In the genomic region with DNA sequence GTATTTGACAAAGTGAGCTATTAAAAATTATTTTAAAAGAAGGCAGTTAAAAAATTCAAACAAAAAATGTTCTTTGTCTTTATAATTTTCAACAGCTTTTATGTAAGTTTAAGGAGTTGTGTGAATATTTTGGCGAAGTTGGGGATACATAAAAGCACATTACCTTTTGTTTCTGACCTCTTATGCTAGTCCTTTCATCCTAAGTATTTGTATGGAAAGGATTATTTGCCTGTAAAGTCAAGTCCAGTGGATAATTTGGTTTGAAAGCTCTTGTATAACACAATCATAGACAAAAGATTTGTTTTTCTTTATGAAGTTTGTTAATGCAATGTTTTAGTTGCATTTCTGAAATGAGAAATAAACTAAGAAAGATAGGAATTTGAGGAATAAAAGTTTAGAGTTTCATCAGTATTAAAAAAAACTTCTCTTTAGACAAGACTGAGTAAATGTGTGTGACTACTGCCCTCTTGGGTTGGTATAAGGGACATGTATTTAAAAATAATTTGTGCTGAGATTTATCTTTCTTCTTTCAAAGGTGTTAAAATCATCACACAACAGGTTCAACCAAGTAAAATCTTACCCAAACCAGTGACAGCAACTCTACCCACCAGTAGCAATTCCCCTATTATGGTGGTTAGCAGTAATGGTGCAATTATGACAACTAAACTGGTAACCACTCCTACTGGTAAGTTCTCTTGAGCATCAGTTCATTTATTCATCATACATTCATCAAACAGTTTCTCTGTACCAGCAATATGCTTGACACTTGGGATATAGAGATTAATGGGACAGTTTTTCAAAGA, we compare ENCODE assay signal across 8 cellular contexts.
DNase-seq lines count a peak whose midpoint lies in the region; ATAC-seq, FAIRE-seq and TF ChIP-seq lines count a peak whose summit lies in the region.

No MANE protein-coding gene starts in this region.

- POLR2A ChIA-PET in HepG2 (lab: Yijun Ruan, JAX) = no interaction called here

- no TSS peak for BruUV-seq in HepG2 (replicated peaks; lab: Mats Ljungman, UMichigan)

- TF ChIP-seq EP300 in HepG2 (IDR thresholded peaks at IDR 0.05; ENCODE audit: low read depth in 2 of 2, low read length in 2 of 2) (no peak), HepG2 (CRISPR knock-in tag; IDR thresholded peaks at IDR 0.05; ENCODE audit: borderline replicate concordance) (no peak)

- WGBS in HepG2 (ENCODE audit: low lambda C conversion rate) = 79% methylated on average over 1 of the region's 1 CpG

- no peaks in the 10 kb centered on the region for H4K20me1 ChIP-seq in HepG2 (ENCODE audit: insufficient read depth, low read length)

- H3K4me3 Mint-ChIP-seq in CD14-positive monocyte = no peak overlapping the region

- no peak for ATAC-seq in HepG2
- no peak for ATAC-seq in GM19467 (IDR thresholded peaks at IDR 0.05; ENCODE audit: unreplicated experiment)

- no peaks in the 10 kb centered on the region for H3K27me3 ChIP-seq in ascending aorta
- H3K27me3 ChIP-seq in HepG2 (ENCODE audit: control insufficient read depth in 1 of 2, insufficient read depth in 2 of 2, low read length in 2 of 2) = no peaks in the 10 kb centered on the region
- no peaks in the 10 kb centered on the region for H3K27me3 ChIP-seq in vagina

- intact Hi-C loops in CD14-positive monocyte (cut with micrococcal nuclease) (loop anchor here in 1 of 2 donors (10.0 kb wide), 1 partner anchor 308 kb away; a partner anchor contains a TSS), ascending aorta (cut with DNase I) (loop anchor here (2.0 to 10.0 kb wide), 2 partner anchors 278 to 304 kb away; no protein-coding TSS in a partner anchor), HepG2 (cut with micrococcal nuclease; ENCODE audit: unreplicated experiment) (no loop called here), vagina (cut with DNase I) (no loop called here), posterior vena cava (cut with DNase I) (loop anchor here in 1 of 2 donors (10.0 kb wide), 1 partner anchor 308 kb away; a partner anchor contains a TSS)

- no peak for DNase-seq in CD14-positive monocyte (ENCODE audit: low spot score)
- peak; percentile 41 for DNase-seq in HT-29 (ENCODE audit: low spot score)
- DNase-seq in ascending aorta (ENCODE audit: low spot score in 2 of 2) = no peak
- no peak for DNase-seq in HepG2 (ENCODE audit: low spot score)
- no peak for DNase-seq in amniotic stem cell (lab: John Stamatoyannopoulos, UW)
- DNase-seq in vagina (ENCODE audit: extremely low spot score in 2 of 2) = no peak
- no peak for DNase-seq in posterior vena cava (ENCODE audit: low spot score)

- H3K4me1 ChIP-seq in ascending aorta (peaks cover 0 to 10% of the 10 kb centered on the region in 2 donors), HepG2 (ENCODE audit: insufficient read depth, low read length) (no peaks in the 10 kb centered on the region), vagina (no peaks in the 10 kb centered on the region)

- H3K27me3 Mint-ChIP-seq in CD14-positive monocyte (ENCODE audit: low read depth in 3 of 3) = no peaks in the 10 kb centered on the region

- no peak for TF ChIP-seq RAD21 in HepG2 (CRISPR knock-in tag; IDR thresholded peaks at IDR 0.05)

- peaks cover 0 to 2% (median 0%) of the 10 kb centered on the region in 7 donors for H3K9me3 Mint-ChIP-seq in CD14-positive monocyte

- H3K9me3 ChIP-seq in ascending aorta (no peaks in the 10 kb centered on the region), HepG2 (ENCODE audit: low read length) (no peaks in the 10 kb centered on the region), vagina (no peaks in the 10 kb centered on the region)

- peaks cover 0 to 6% of the 10 kb centered on the region in 2 donors for H3K36me3 ChIP-seq in ascending aorta
- peaks cover 3 to 23% of the 10 kb centered on the region in 2 experiments; a peak in 3 of 5 replicates for H3K36me3 ChIP-seq in HepG2 (replicated peaks in 1 of 2; ENCODE audit: control insufficient read depth in 1 of 2, insufficient read depth in 2 of 2, low read length in 2 of 2)
- peaks cover 0 to 8% of the 10 kb centered on the region in 2 donors for H3K36me3 ChIP-seq in vagina

- H3K27ac Mint-ChIP-seq in CD14-positive monocyte = peak overlapping the region in 1 of 7 donors; percentile 12

- CTCF ChIA-PET in HepG2 (lab: Yijun Ruan, JAX; ENCODE audit: low intra/inter-chr PET ratio, low total read pairs) = no interaction called here

- no peak overlapping the region for H3K4me2 ChIP-seq in HepG2 (ENCODE audit: low read depth, low read length)

- TF ChIP-seq POLR2A in HepG2 (IDR thresholded peaks at IDR 0.05; ENCODE audit: insufficient read depth in 1 of 2, low read depth in 2 of 2, low read length in 2 of 2) = no peak
- no peak for TF ChIP-seq POLR2A in vagina (IDR thresholded peaks at IDR 0.05)

- no peaks in the 10 kb centered on the region for H3K79me2 ChIP-seq in HepG2 (ENCODE audit: insufficient read depth, low read length)

- H3K36me3 Mint-ChIP-seq in CD14-positive monocyte = peaks cover 39 to 40% of the 10 kb centered on the region in 2 donors

- no peak overlapping the region for H3K9ac ChIP-seq in HepG2 (ENCODE audit: insufficient read depth, low read depth, low read length)

- H3K4me1 Mint-ChIP-seq in CD14-positive monocyte = no peaks in the 10 kb centered on the region

- H3K4me3 ChIP-seq in ascending aorta (no peak overlapping the region), HepG2 (replicated peaks in 1 of 3; ENCODE audit: insufficient read depth in 1 of 3, low read depth in 2 of 3, low read length in 3 of 3) (no peak overlapping the region), vagina (no peak overlapping the region)

- H3K27ac ChIP-seq in ascending aorta = no peak overlapping the region
- H3K27ac ChIP-seq in HepG2 (ENCODE audit: extremely low read length, insufficient read depth, low read length) = no peak overlapping the region
- no peak overlapping the region for H3K27ac ChIP-seq in vagina

- FAIRE-seq in HepG2 (lab: Jason Lieb, UNC) = no peak

- no peak overlapping the region for H2AFZ ChIP-seq in HepG2 (ENCODE audit: low read length)

- in situ Hi-C loops in HepG2 (cut with HindIII; ENCODE audit: extremely low pct_ligation_motif_present, low pct_unique_long_range_greater_than_20kb) = no loop called here

- peak; percentile 13 for TF ChIP-seq CTCF in CD14-positive monocyte (IDR thresholded peaks at IDR 0.05)
- TF ChIP-seq CTCF in ascending aorta (IDR thresholded peaks at IDR 0.05) = peak in 2 of 3 experiments; percentile 44 to 52
- TF ChIP-seq CTCF in HepG2 (CRISPR knock-in tag; IDR thresholded peaks at IDR 0.05) = no peak
- no peak for TF ChIP-seq CTCF in vagina (IDR thresholded peaks at IDR 0.05)

TF ChIP-seq in HepG2, 621 proteins besides CTCF, POLR2A, EP300 and RAD21:
- no peak for TF ChIP-seq HNF4G (IDR thresholded peaks at IDR 0.05; ENCODE audit: borderline replicate concordance, low read depth, low read length)
- TF ChIP-seq HNF4G (CRISPR knock-in tag; IDR thresholded peaks at IDR 0.05; ENCODE audit: borderline replicate concordance, low read depth) = no peak
- TF ChIP-seq ZNF772 (CRISPR knock-in tag; IDR thresholded peaks at IDR 0.05) = no peak
- TF ChIP-seq STAG1 (CRISPR knock-in tag; IDR thresholded peaks at IDR 0.05) = peak; percentile 18; the same call in 1 of the 2 replicates
- TF ChIP-seq ZNF446 (CRISPR knock-in tag; IDR thresholded peaks at IDR 0.05) = no peak

Comparison
In these comparisons a context has a peak if more than half of its experiments do, and no peak if none do; other contexts are left out.
1. CTCF ChIP-seq: peak in CD14-positive monocyte (single experiment) and ascending aorta (2 of 3); none in HepG2 (single experiment) and vagina (0 of 3).